8 cellular contexts compared by ENCODE assay signal in the genomic region with DNA sequence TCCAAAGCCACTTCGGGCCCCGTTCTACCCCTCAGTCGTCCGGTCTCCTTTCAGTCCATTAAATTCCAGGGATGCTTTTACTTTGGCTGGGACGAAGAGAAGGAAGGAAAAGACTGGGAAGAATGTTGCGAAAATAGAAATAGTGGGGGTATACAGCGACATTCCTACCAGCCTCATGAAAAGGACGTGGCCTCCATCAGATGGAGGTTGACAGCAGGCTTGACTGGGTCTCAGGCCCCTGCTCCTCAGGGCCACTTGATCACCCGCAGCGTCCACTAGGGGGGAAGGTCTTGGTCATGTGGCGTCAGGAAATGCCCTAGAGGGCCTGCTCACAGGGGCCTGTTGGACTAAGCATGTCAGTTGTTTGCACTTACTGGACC. TPM values are rescaled to one million over a fixed set of nuclear protein-coding genes. Genes with fewer than 3 reads are reported as not detected.
A peak's percentile ranks its signal among the peaks of the same experiment; 100 is the strongest.
DNase-seq lines count a peak whose midpoint lies in the region; ATAC-seq and TF ChIP-seq lines count a peak whose summit lies in the region.

No MANE protein-coding gene starts in this region.

- peak; percentile 48 for TF ChIP-seq CTCF in KMS-11 (conservative IDR thresholded peaks at IDR 0.05; ENCODE audit: low read depth, low read length)

- no peaks in the 10 kb centered on the region for H3K36me3 Mint-ChIP-seq in stimulated activated naive B cell treated with anti-CD40 and anti-IgM and Interleukin-4, amounts not matched to agents 10 μg/mL and 1 μg/mL and 100 μg/mL, for 72 hours

- no peaks in the 10 kb centered on the region for H3K27me3 Mint-ChIP-seq in stimulated activated naive B cell treated with anti-CD40 and anti-IgM and Interleukin-4, amounts not matched to agents 10 μg/mL and 1 μg/mL and 100 μg/mL, for 72 hours

- H3K4me3 ChIP-seq in KMS-11 (IDR thresholded peaks at IDR 0.05; ENCODE audit: insufficient read depth, low read depth, low read length): no peak overlapping the region

- peak overlapping the region; percentile 60 for H3K4me2 ChIP-seq in KMS-11

- peak; percentile 31 for DNase-seq in activated CD4-positive, CD25-positive, alpha-beta regulatory T cell treated with anti-CD3 and anti-CD28 coated beads, Interleukin-2, amount 50 U/mL, for 72 hours
- DNase-seq in H4 (ENCODE audit: low spot score): peak; percentile 77
- peak; percentile 43 for DNase-seq in SKM-1 treated with dmso at 0.1 percent for 144 hours (lab: John Stamatoyannopoulos, UW; ENCODE audit: unreplicated experiment)
- DNase-seq in dermis microvascular lymphatic vessel endothelial cell (ENCODE audit: low read depth in 2 of 2): peak; percentile 55 to 86
- peak; percentile 94 for DNase-seq in left kidney (ENCODE audit: low read depth, low spot score)
- peak; percentile 22 for DNase-seq in stimulated activated naive B cell treated with anti-CD40 and anti-IgM and Interleukin-4, amounts not matched to agents 10 μg/mL and 1 μg/mL and 100 μg/mL, for 72 hours

- peaks cover 4 to 7% of the 10 kb centered on the region in 2 donors for H3K4me1 Mint-ChIP-seq in stimulated activated naive B cell treated with anti-CD40 and anti-IgM and Interleukin-4, amounts not matched to agents 10 μg/mL and 1 μg/mL and 100 μg/mL, for 72 hours

- peak overlapping the region in 1 of 2 donors; percentile 90 for H3K4me3 Mint-ChIP-seq in stimulated activated naive B cell treated with anti-CD40 and anti-IgM and Interleukin-4, amounts not matched to agents 10 μg/mL and 1 μg/mL and 100 μg/mL, for 72 hours

- no peaks in the 10 kb centered on the region for H3K9me3 Mint-ChIP-seq in stimulated activated naive B cell treated with anti-CD40 and anti-IgM and Interleukin-4, amounts not matched to agents 10 μg/mL and 1 μg/mL and 100 μg/mL, for 72 hours

- peak overlapping the region; percentile 77 for H3K27ac ChIP-seq in KMS-11

- no peak for ATAC-seq in activated CD4-positive, CD25-positive, alpha-beta regulatory T cell treated with anti-CD3 and anti-CD28 coated beads, Interleukin-2, amount 50 U/mL, for 24 hours
- peak; percentile 58 to 65 for ATAC-seq in stimulated activated naive B cell treated with anti-CD40 and anti-IgM and Interleukin-4, amounts not matched to agents 10 μg/mL and 1 μg/mL and 100 μg/mL, for 72 hours (replicated peaks)

- peak overlapping the region; percentile 75 for H3K9ac ChIP-seq in KMS-11

- H4K20me1 ChIP-seq in KMS-11 (ENCODE audit: insufficient read depth): no peaks in the 10 kb centered on the region

- H2AFZ ChIP-seq in KMS-11 (ENCODE audit: low read depth): peak overlapping the region; percentile 89

- H3K79me2 ChIP-seq in KMS-11 (ENCODE audit: insufficient read depth, low read depth): peaks cover 29% of the 10 kb centered on the region

- H3K36me3 ChIP-seq in KMS-11 (ENCODE audit: insufficient read depth): no peaks in the 10 kb centered on the region

- H3K27me3 ChIP-seq in KMS-11 (ENCODE audit: insufficient read depth, low read depth): no peaks in the 10 kb centered on the region

- H3K4me1 ChIP-seq in KMS-11 (ENCODE audit: low read depth, poor library complexity, severe bottlenecking): peaks cover 42% of the 10 kb centered on the region

- peak overlapping the region; percentile 96 for H3K27ac Mint-ChIP-seq in stimulated activated naive B cell treated with anti-CD40 and anti-IgM and Interleukin-4, amounts not matched to agents 10 μg/mL and 1 μg/mL and 100 μg/mL, for 72 hours

RNA-seq across cellular contexts. Expression of gene ANKRD50, which starts 0.7 kb away (rescaled TPM):
- 8.6 and 8.7 TPM in 2 replicates for total RNA-seq in H4 (2014; rRNA removed; shearing (Covaris generic))
- 41.6 and 58.8 TPM in 2 replicates for total RNA-seq in dermis microvascular lymphatic vessel endothelial cell

Comparison
In these comparisons a context has a peak if more than half of its experiments do, and no peak if none do; other contexts are left out.
1. DNase-seq: peak in every context shown above with its lines; median percentile 94 in left kidney; 77 in H4; 70 in dermis microvascular lymphatic vessel endothelial cell; 43 in SKM-1 treated with dmso at 0.1 percent for 144 hours; 31 in activated CD4-positive, CD25-positive, alpha-beta regulatory T cell treated with anti-CD3 and anti-CD28 coated beads, Interleukin-2, amount 50 U/mL, for 72 hours; 22 in stimulated activated naive B cell treated with anti-CD40 and anti-IgM and Interleukin-4, amounts not matched to agents 10 μg/mL and 1 μg/mL and 100 μg/mL, for 72 hours.
2. ATAC-seq: peak in stimulated activated naive B cell treated with anti-CD40 and anti-IgM and Interleukin-4, amounts not matched to agents 10 μg/mL and 1 μg/mL and 100 μg/mL, for 72 hours (2 of 2); none in activated CD4-positive, CD25-positive, alpha-beta regulatory T cell treated with anti-CD3 and anti-CD28 coated beads, Interleukin-2, amount 50 U/mL, for 24 hours (0 of 2).